In genomic region chr2:98608962-98609604, GRCh38 we compare ENCODE assay signal across 8 cellular contexts. TPM values are rescaled to one million over a fixed set of nuclear protein-coding genes. Genes with fewer than 3 reads are reported as not detected.
DNase-seq lines count a peak whose midpoint lies in the region; ATAC-seq, FAIRE-seq and TF ChIP-seq lines count a peak whose summit lies in the region.

No MANE protein-coding gene starts in this region.

- peaks cover 65% of the 10 kb centered on the region for H3K4me1 Mint-ChIP-seq in activated CD4-positive, alpha-beta T cell treated with anti-CD3 and anti-CD28 coated beads, Interleukin-2, amount 10 ng/mL, durations not matched to agents 7 days and 5 days

- TF ChIP-seq CTCF in astrocyte of the spinal cord (IDR thresholded peaks at IDR 0.05; ENCODE audit: low read depth, low read length) = no peak

- H3K36me3 Mint-ChIP-seq in activated CD4-positive, alpha-beta T cell treated with anti-CD3 and anti-CD28 coated beads, Interleukin-2, amount 10 ng/mL, durations not matched to agents 7 days and 5 days (ENCODE audit: low read depth) = peaks cover 34% of the 10 kb centered on the region

- in situ Hi-C loops in astrocyte of the spinal cord (cut with HindIII; ENCODE audit: low sequenced_read_pairs) = no loop called here

- POLR2A ChIA-PET in activated CD4-positive, alpha-beta T cell treated with anti-CD3 and anti-CD28 coated beads, Interleukin-2, amount 10 ng/mL, durations not matched to agents 7 days and 5 days (lab: Charles Lee) = no interaction called here

- no peaks in the 10 kb centered on the region for H3K27me3 Mint-ChIP-seq in activated CD4-positive, alpha-beta T cell treated with anti-CD3 and anti-CD28 coated beads, Interleukin-2, amount 10 ng/mL, durations not matched to agents 7 days and 5 days

- peak overlapping the region; percentile 96 for H3K9ac ChIP-seq in Karpas-422 (ENCODE audit: low read length)

- ATAC-seq in GM21515 (IDR thresholded peaks at IDR 0.05; ENCODE audit: unreplicated experiment) = no peak
- ATAC-seq in GM21360 (IDR thresholded peaks at IDR 0.05; ENCODE audit: unreplicated experiment) = no peak

- H3K9me3 ChIP-seq in Karpas-422 (ENCODE audit: low read length) = no peaks in the 10 kb centered on the region
- no peaks in the 10 kb centered on the region for H3K9me3 ChIP-seq in iPS-18c (ENCODE audit: control insufficient read depth, insufficient read depth, low read length)
- H3K9me3 ChIP-seq in small intestine (ENCODE audit: control insufficient read depth, low read depth) = no peaks in the 10 kb centered on the region

- H3K4me1 ChIP-seq in Karpas-422 (ENCODE audit: low read length) (peaks cover 34% of the 10 kb centered on the region), small intestine (ENCODE audit: control insufficient read depth in 2 of 2, insufficient read depth in 1 of 2, low read depth in 1 of 2, low read length in 1 of 2) (peaks cover 12% of the 10 kb centered on the region in 2 donors)

- no peaks in the 10 kb centered on the region for H3K9me3 Mint-ChIP-seq in activated CD4-positive, alpha-beta T cell treated with anti-CD3 and anti-CD28 coated beads, Interleukin-2, amount 10 ng/mL, durations not matched to agents 7 days and 5 days

- peak overlapping the region; percentile 95 for H3K27ac Mint-ChIP-seq in activated CD4-positive, alpha-beta T cell treated with anti-CD3 and anti-CD28 coated beads, Interleukin-2, amount 10 ng/mL, durations not matched to agents 7 days and 5 days

- no peak for FAIRE-seq in small intestine (lab: Jason Lieb, UNC)

- H3K4me3 Mint-ChIP-seq in activated CD4-positive, alpha-beta T cell treated with anti-CD3 and anti-CD28 coated beads, Interleukin-2, amount 10 ng/mL, durations not matched to agents 7 days and 5 days = peak overlapping the region; percentile 92

- DNase-seq in activated CD4-positive, alpha-beta T cell treated with anti-CD3 and anti-CD28 coated beads, Interleukin-2, amount 10 ng/mL, durations not matched to agents 7 days and 5 days = no peak
- DNase-seq in activated CD4-positive, alpha-beta T cell treated with anti-CD3 and anti-CD28 coated beads for 1 hour = no peak
- DNase-seq in Karpas-422 (peak; percentile 51), astrocyte of the spinal cord (ENCODE audit: low read depth, low spot score) (peak; percentile 38), small intestine (peak; percentile 41)

- peaks cover 69% of the 10 kb centered on the region for H3K79me2 ChIP-seq in Karpas-422 (ENCODE audit: low read length)

- WGBS in small intestine, 3 donors = 1 to 3% (median 2%) methylated on average over 29 of the region's 29 CpGs

- CTCF ChIA-PET in activated CD4-positive, alpha-beta T cell treated with anti-CD3 and anti-CD28 coated beads, Interleukin-2, amount 10 ng/mL, durations not matched to agents 7 days and 5 days (lab: Charles Lee) = interaction anchor here (0.5 to 1.1 kb wide), 6 partner anchors 40 to 530 kb away, joined by 3 to 4 read pairs (median 3); no protein-coding TSS in a partner anchor

- peak overlapping the region; percentile 75 for H3K4me2 ChIP-seq in Karpas-422 (ENCODE audit: low read depth, low read length, poor library complexity, severe bottlenecking)

- H3K4me3 ChIP-seq in Karpas-422 (ENCODE audit: low read length) (peak overlapping the region; percentile 98), astrocyte of the spinal cord (ENCODE audit: low read depth, low read length) (peak overlapping the region; percentile 89), iPS-18c (ENCODE audit: insufficient read depth, low read depth, low read length) (peak overlapping the region; percentile 94), small intestine (ENCODE audit: low read depth in 1 of 2, low read length in 2 of 2) (peak overlapping the region; percentile 96 to 98)

- no peaks in the 10 kb centered on the region for H3K9me2 ChIP-seq in Karpas-422 (replicated peaks; ENCODE audit: insufficient read depth, low read length)

- H4K20me1 ChIP-seq in Karpas-422 (ENCODE audit: insufficient read depth, low read depth, low read length) = peaks cover 7% of the 10 kb centered on the region; the same call in 1 of the 2 replicates

- H2AFZ ChIP-seq in Karpas-422 (ENCODE audit: low read length) = peak overlapping the region; percentile 90

- peaks cover 24% of the 10 kb centered on the region; the same call in 1 of the 2 replicates for H3K36me3 ChIP-seq in Karpas-422 (ENCODE audit: insufficient read depth, low read length)
- H3K36me3 ChIP-seq in small intestine (ENCODE audit: control insufficient read depth in 2 of 2, insufficient read depth in 2 of 2, low read length in 2 of 2) = peaks cover 0 to 13% of the 10 kb centered on the region in 2 donors

- H3K27me3 ChIP-seq in Karpas-422 (ENCODE audit: low read length) (no peaks in the 10 kb centered on the region), small intestine (ENCODE audit: control insufficient read depth in 2 of 2, insufficient read depth in 2 of 2, low read length in 2 of 2) (no peaks in the 10 kb centered on the region)

- H3K27ac ChIP-seq in Karpas-422 (ENCODE audit: low read length) = peak overlapping the region; percentile 43; the same call in 1 of the 2 replicates
- peak overlapping the region; percentile 56 to 100 for H3K27ac ChIP-seq in small intestine (ENCODE audit: low read depth in 1 of 2, low read length in 1 of 2)

RNA-seq across cellular contexts. Expression of gene UNC50, which starts 0.7 kb away (rescaled TPM):
- 10 to 100 TPM; 25.6 to 31.1 TPM for total RNA-seq in activated CD4-positive, alpha-beta T cell treated with anti-CD3 and anti-CD28 coated beads, Interleukin-2, amount 10 ng/mL, durations not matched to agents 7 days and 5 days
- 30.3 and 36.4 TPM in 2 replicates for total RNA-seq in Karpas-422 (2014; rRNA removed; shearing (Covaris generic); ENCODE audit: low replicate concordance)
- polyA plus RNA-seq in small intestine = 10 to 100 TPM; 17.0 to 33.9 (median 20.8) TPM

RNA-seq across cellular contexts. Expression of gene COA5, which starts 0.8 kb away (rescaled TPM):
- 10 to 100 TPM; 21.6 to 25.3 TPM for total RNA-seq in activated CD4-positive, alpha-beta T cell treated with anti-CD3 and anti-CD28 coated beads, Interleukin-2, amount 10 ng/mL, durations not matched to agents 7 days and 5 days
- 39.1 and 66.2 TPM in 2 replicates for total RNA-seq in Karpas-422 (2014; rRNA removed; shearing (Covaris generic); ENCODE audit: low replicate concordance)
- polyA plus RNA-seq in small intestine = 10 to 100 TPM; 29.7 to 42.5 (median 31.1) TPM

Comparison
In these comparisons a context has a peak if more than half of its experiments do, and no peak if none do; other contexts are left out.
1. DNase-seq: peak in Karpas-422 (single experiment), astrocyte of the spinal cord (single experiment) and small intestine (single experiment); none in activated CD4-positive, alpha-beta T cell treated with anti-CD3 and anti-CD28 coated beads, Interleukin-2, amount 10 ng/mL, durations not matched to agents 7 days and 5 days (single experiment) and activated CD4-positive, alpha-beta T cell treated with anti-CD3 and anti-CD28 coated beads for 1 hour (single experiment).
2. Peak in every context shown above with its lines, with median percentiles within 50 percentile points of each other: H3K4me3 ChIP-seq.